In the genomic region with DNA sequence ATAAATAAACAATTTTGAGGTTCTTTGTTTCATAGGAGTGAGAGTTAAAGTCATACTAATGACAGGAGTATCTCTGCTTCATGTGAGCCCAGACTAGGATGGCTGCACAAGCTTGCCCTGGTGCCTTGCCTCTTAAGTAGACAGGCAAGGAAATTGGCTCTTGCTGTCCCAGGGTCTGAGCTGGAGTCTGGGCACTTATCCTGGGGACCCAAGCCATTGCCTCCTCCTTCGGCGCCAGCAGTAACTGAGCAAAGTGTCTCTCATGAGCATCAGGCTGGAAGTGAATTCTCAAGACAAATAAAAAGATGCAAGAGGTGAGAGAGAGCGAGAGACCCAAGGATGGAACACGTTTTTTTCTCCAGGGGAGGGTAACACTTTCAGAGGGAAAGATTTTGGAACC, we compare ENCODE assay signal across 18 cellular contexts. TPM values are rescaled to one million over a fixed set of nuclear protein-coding genes. Genes with fewer than 3 reads are reported as not detected.
DNase-seq lines count a peak whose midpoint lies in the region; ATAC-seq and TF ChIP-seq lines count a peak whose summit lies in the region.
"Had no signal": no experiment of that assay in that cellular context is flagged by ENCODE, and none has a peak within 500 bp of the region (broad histone marks: within the 10 kb centered on the region; RNA-seq: fewer than 3 reads in every experiment).

No MANE protein-coding gene starts in this region.

- no peaks in the 10 kb centered on the region for H3F3A ChIP-seq in neural progenitor cell (ENCODE audit: low read depth)

- H3K4me1 ChIP-seq in neural progenitor cell, result peaks cover 7% of the 10 kb centered on the region
- H3K4me1 ChIP-seq: A549, Caco-2 had no signal

- H3K9me3 ChIP-seq in T-helper 17 cell (ENCODE audit: control insufficient read depth, low read length, poor library complexity, severe bottlenecking) (no peaks in the 10 kb centered on the region), neural progenitor cell (ENCODE audit: low read depth) (no peaks in the 10 kb centered on the region)
- H3K9me3 ChIP-seq: BLaER1 treated with 17β-estradiol and CSF1 and Interleukin-3, amounts not matched to agents 10 nM and 100 nM; Caco-2 had no signal

- no peaks in the 10 kb centered on the region for H4K20me1 ChIP-seq in neural progenitor cell (ENCODE audit: low read depth)
- H4K20me1 ChIP-seq: BLaER1 treated with 17β-estradiol and CSF1 and Interleukin-3, amounts not matched to agents 10 nM and 100 nM had no signal

- peak overlapping the region; percentile 1 for H3K27ac Mint-ChIP-seq in activated naive CD8-positive, alpha-beta T cell treated with anti-CD3 and anti-CD28 coated beads for 36 hours
- no peak overlapping the region for H3K27ac Mint-ChIP-seq in activated naive CD8-positive, alpha-beta T cell treated with anti-CD3 and anti-CD28 coated beads, Interleukin-2, amount 50 U/mL, for 24 hours
- H3K27ac Mint-ChIP-seq in T-helper 17 cell (peak overlapping the region; percentile 51), neural progenitor cell (no peak overlapping the region)
- H3K27ac Mint-ChIP-seq: B cell; CD4-positive, alpha-beta T cell; CD8-positive, alpha-beta T cell had no signal

- no peaks in the 10 kb centered on the region for H3K4me1 Mint-ChIP-seq in activated naive CD8-positive, alpha-beta T cell treated with anti-CD3 and anti-CD28 coated beads for 36 hours
- no peaks in the 10 kb centered on the region for H3K4me1 Mint-ChIP-seq in activated naive CD8-positive, alpha-beta T cell treated with anti-CD3 and anti-CD28 coated beads, Interleukin-2, amount 50 U/mL, for 24 hours
- H3K4me1 Mint-ChIP-seq in T-helper 17 cell, result peaks cover 2% of the 10 kb centered on the region
- H3K4me1 Mint-ChIP-seq in neural progenitor cell, result peaks cover under 1% of the 10 kb centered on the region
- H3K4me1 Mint-ChIP-seq: B cell had no signal

- H3K27me3 ChIP-seq in neural progenitor cell, result peaks cover 12% of the 10 kb centered on the region

- H3K27me3 Mint-ChIP-seq in activated naive CD8-positive, alpha-beta T cell treated with anti-CD3 and anti-CD28 coated beads for 36 hours, result peaks cover 19% of the 10 kb centered on the region
- peaks cover 22% of the 10 kb centered on the region for H3K27me3 Mint-ChIP-seq in activated naive CD8-positive, alpha-beta T cell treated with anti-CD3 and anti-CD28 coated beads, Interleukin-2, amount 50 U/mL, for 24 hours
- peaks cover 40% of the 10 kb centered on the region for H3K27me3 Mint-ChIP-seq in T-helper 17 cell
- H3K27me3 Mint-ChIP-seq in neural progenitor cell (ENCODE audit: insufficient read depth, low read depth), result peaks cover under 1% of the 10 kb centered on the region

- H3K9ac ChIP-seq in neural progenitor cell, result no peak overlapping the region
- H3K9ac ChIP-seq: BLaER1 treated with 17β-estradiol and CSF1 and Interleukin-3, amounts not matched to agents 10 nM and 100 nM had no signal

- DNase-seq in activated naive CD8-positive, alpha-beta T cell treated with anti-CD3 and anti-CD28 coated beads for 36 hours, result no peak
- DNase-seq in activated naive CD8-positive, alpha-beta T cell treated with anti-CD3 and anti-CD28 coated beads, Interleukin-2, amount 50 U/mL, for 24 hours, result no peak
- DNase-seq in T-helper 17 cell, result no peak
- DNase-seq in neural progenitor cell (ENCODE audit: low spot score), result no peak
- DNase-seq in activated naive CD4-positive, alpha-beta T cell treated with Interleukin-2 at 50 U/mL for 16 hours, result no peak
- no peak for DNase-seq in NCI-H82 (lab: John Stamatoyannopoulos, UW)
- DNase-seq: AML-193; Caco-2; Calu3; CD4-positive, alpha-beta T cell; CD8-positive, alpha-beta T cell; DMS79 treated with DMSO at 0.1 percent for 48 hours; GF-D8 had no signal

- no peak for ATAC-seq in activated naive CD8-positive, alpha-beta T cell treated with anti-CD3 and anti-CD28 coated beads, Interleukin-2, amount 50 U/mL, for 24 hours
- ATAC-seq in T-helper 17 cell, result no peak
- ATAC-seq: CD8-positive, alpha-beta T cell had no signal

- H3K27ac ChIP-seq in neural progenitor cell, result no peak overlapping the region
- H3K27ac ChIP-seq: 22Rv1; A549; BLaER1 treated with 17β-estradiol and CSF1 and Interleukin-3, amounts not matched to agents 10 nM and 100 nM; C4-2B had no signal

- peak overlapping the region; percentile 72 for H2AFZ ChIP-seq in neural progenitor cell (replicated peaks)

- TF ChIP-seq CTCF in neural progenitor cell (IDR thresholded peaks at IDR 0.05), result no peak

- H3K36me3 Mint-ChIP-seq in activated naive CD8-positive, alpha-beta T cell treated with anti-CD3 and anti-CD28 coated beads for 36 hours, result no peaks in the 10 kb centered on the region
- no peaks in the 10 kb centered on the region for H3K36me3 Mint-ChIP-seq in activated naive CD8-positive, alpha-beta T cell treated with anti-CD3 and anti-CD28 coated beads, Interleukin-2, amount 50 U/mL, for 24 hours (ENCODE audit: low read depth)
- peaks cover 4% of the 10 kb centered on the region for H3K36me3 Mint-ChIP-seq in T-helper 17 cell (ENCODE audit: low read depth)
- H3K36me3 Mint-ChIP-seq in neural progenitor cell, result no peaks in the 10 kb centered on the region
- H3K36me3 Mint-ChIP-seq: CD8-positive, alpha-beta T cell had no signal

- H3K36me3 ChIP-seq in neural progenitor cell, result no peaks in the 10 kb centered on the region
- H3K36me3 ChIP-seq: BLaER1 treated with 17β-estradiol and CSF1 and Interleukin-3, amounts not matched to agents 10 nM and 100 nM had no signal

- H3K4me2 ChIP-seq in neural progenitor cell, result no peak overlapping the region
- H3K4me2 ChIP-seq: A549; BLaER1 treated with 17β-estradiol and CSF1 and Interleukin-3, amounts not matched to agents 10 nM and 100 nM had no signal

- no peaks in the 10 kb centered on the region for H3K9me3 Mint-ChIP-seq in activated naive CD8-positive, alpha-beta T cell treated with anti-CD3 and anti-CD28 coated beads for 36 hours
- no peaks in the 10 kb centered on the region for H3K9me3 Mint-ChIP-seq in activated naive CD8-positive, alpha-beta T cell treated with anti-CD3 and anti-CD28 coated beads, Interleukin-2, amount 50 U/mL, for 24 hours
- no peaks in the 10 kb centered on the region for H3K9me3 Mint-ChIP-seq in neural progenitor cell
- H3K9me3 Mint-ChIP-seq: CD4-positive, alpha-beta T cell; CD8-positive, alpha-beta T cell had no signal

- no peaks in the 10 kb centered on the region for H3K79me2 ChIP-seq in neural progenitor cell (ENCODE audit: low read depth)

- no peak overlapping the region for H3K4me3 ChIP-seq in neural progenitor cell
- H3K4me3 ChIP-seq: A549; BLaER1 treated with 17β-estradiol and CSF1 and Interleukin-3, amounts not matched to agents 10 nM and 100 nM had no signal

- H3K4me3 Mint-ChIP-seq in activated naive CD8-positive, alpha-beta T cell treated with anti-CD3 and anti-CD28 coated beads for 36 hours, result no peak overlapping the region
- no peak overlapping the region for H3K4me3 Mint-ChIP-seq in activated naive CD8-positive, alpha-beta T cell treated with anti-CD3 and anti-CD28 coated beads, Interleukin-2, amount 50 U/mL, for 24 hours
- H3K4me3 Mint-ChIP-seq in T-helper 17 cell (no peak overlapping the region), neural progenitor cell (no peak overlapping the region)
- H3K4me3 Mint-ChIP-seq: B cell; CD4-positive, alpha-beta T cell; CD8-positive, alpha-beta T cell had no signal

RNA-seq across cellular contexts. Expression of a gene that starts 6.9 kb away (rescaled TPM):
- 1 to 10 TPM; 7.3 to 8.0 TPM for total RNA-seq in activated naive CD8-positive, alpha-beta T cell treated with anti-CD3 and anti-CD28 coated beads for 36 hours
- 1 to 10 TPM; 8.6 to 8.7 TPM for total RNA-seq in T-helper 17 cell
- 20.7 and 27.2 TPM in 2 replicates for total RNA-seq in neural progenitor cell (ENCODE audit: low replicate concordance)

RNA-seq across cellular contexts. Expression of a gene that starts 22.6 kb away (rescaled TPM):
- not detected for total RNA-seq in activated naive CD8-positive, alpha-beta T cell treated with anti-CD3 and anti-CD28 coated beads for 36 hours
- under 1 TPM in 1 of 2 donors, not detected in 1; 0.30 TPM for total RNA-seq in T-helper 17 cell
- 0.06 TPM in 1 of 2 replicates, not detected in the other for total RNA-seq in neural progenitor cell (ENCODE audit: low replicate concordance)
- total RNA-seq: Calu3; CD4-positive, alpha-beta T cell had no signal

Comparison
In these comparisons a context has a peak if more than half of its experiments do, and no peak if none do; other contexts are left out.
1. H3K27ac Mint-ChIP-seq: peak in activated naive CD8-positive, alpha-beta T cell treated with anti-CD3 and anti-CD28 coated beads for 36 hours (single experiment) and T-helper 17 cell (single experiment); none in activated naive CD8-positive, alpha-beta T cell treated with anti-CD3 and anti-CD28 coated beads, Interleukin-2, amount 50 U/mL, for 24 hours (single experiment) and neural progenitor cell (single experiment).